32 cellular contexts compared by ENCODE assay signal in the genomic region with DNA sequence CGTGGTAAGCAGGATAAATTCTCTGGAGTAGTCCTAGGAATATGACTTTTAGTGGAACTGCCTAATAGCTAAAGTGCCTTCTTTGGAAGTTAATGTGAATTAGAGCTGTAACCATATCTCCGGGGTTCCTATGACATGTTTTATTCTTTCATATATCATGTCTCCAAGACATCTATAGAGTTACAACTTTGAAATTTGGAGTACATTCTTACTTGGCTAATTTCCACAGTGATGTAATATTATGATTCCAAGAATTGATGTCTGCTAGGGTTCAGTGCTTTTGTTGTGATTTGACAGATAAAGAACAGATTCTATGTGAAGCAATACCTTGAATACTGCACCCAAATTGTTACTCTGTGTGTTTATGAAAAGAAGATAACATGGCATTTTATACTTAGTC.
"Had no signal": no experiment of that assay in that cellular context is flagged by ENCODE, and none has a peak within 500 bp of the region (broad histone marks: within the 10 kb centered on the region; RNA-seq: fewer than 3 reads in every experiment).

No MANE protein-coding gene starts in this region.

- H3K9me3 ChIP-seq: adrenal gland, ascending aorta had no signal

- H3K36me3 ChIP-seq: adrenal gland, ascending aorta, cardiac muscle cell had no signal

- H3K27ac ChIP-seq: adrenal gland, ascending aorta, cardiac muscle cell, VCaP had no signal

- H3K27me3 ChIP-seq: adrenal gland, ascending aorta, cardiac muscle cell had no signal

- H3K4me1 ChIP-seq: ascending aorta had no signal

- H3K4me3 ChIP-seq: adrenal gland, ascending aorta, cardiac muscle cell had no signal

- DNase-seq: activated B cell treated with CpG ODN at 0.5 μM for 24 hours; activated CD4-positive, alpha-beta memory T cell treated with anti-CD3 and anti-CD28 coated beads for 36 hours; activated CD4-positive, alpha-beta T cell treated with anti-CD3 and anti-CD28 coated beads for 4 hours; activated CD4-positive, alpha-beta T cell treated with anti-CD3 and anti-CD28 coated beads, Interleukin-2, amount 10 ng/mL, durations not matched to agents 24 days and 14 days; activated CD4-positive, alpha-beta T cell treated with anti-CD3 and anti-CD28 coated beads, Interleukin-2, amount 50 U/mL, for 1 hour; activated CD4-positive, alpha-beta T cell treated with anti-CD3 and anti-CD28 coated beads, Interleukin-2, amount 50 U/mL, for 4 hours; activated CD4-positive, CD25-positive, alpha-beta regulatory T cell treated with anti-CD3 and anti-CD28 coated beads, Interleukin-2, amount 50 U/mL, for 72 hours; activated CD8-positive, alpha-beta memory T cell treated with anti-CD3 and anti-CD28 coated beads, Interleukin-2, amount 50 U/mL, for 4 hours; activated CD8-positive, alpha-beta T cell treated with anti-CD3 and anti-CD28 coated beads for 36 hours; activated effector memory CD4-positive, alpha-beta T cell treated with anti-CD3 and anti-CD28 coated beads, Interleukin-2, amount 50 U/mL, for 16 hours; activated gamma-delta T cell treated with Interleukin-2 at 50 U/mL for 16 hours; activated naive CD4-positive, alpha-beta T cell; activated naive CD4-positive, alpha-beta T cell treated with anti-CD3 and anti-CD28 coated beads for 36 hours; activated naive CD4-positive, alpha-beta T cell treated with anti-CD3 and anti-CD28 coated beads, Interleukin-2, amount 50 U/mL, for 16 hours; activated naive CD8-positive, alpha-beta T cell treated with anti-CD3 and anti-CD28 coated beads for 36 hours; activated T-cell treated with anti-CD3 and anti-CD28 coated beads for 4 hours; activated T-cell treated with anti-CD3 and anti-CD28 coated beads, Interleukin-2, amount 50 U/mL, for 1 hour; activated T-cell treated with anti-CD3 and anti-CD28 coated beads, Interleukin-2, amount 50 U/mL, for 4 hours; activated T-cell treated with anti-CD3 and anti-CD28 coated beads, Interleukin-2, amount 50 U/mL, for 72 hours; adrenal gland; amygdala; anterior cingulate cortex; caudate nucleus; cerebellar nuclear complex; T-helper 1 cell; T-helper 2 cell; T-helper 9 cell had no signal

- ATAC-seq: activated CD8-positive, alpha-beta T cell treated with anti-CD3 and anti-CD28 coated beads for 36 hours; activated naive CD4-positive, alpha-beta T cell treated with anti-CD3 and anti-CD28 coated beads, Interleukin-2, amount 50 U/mL, for 72 hours; activated T-cell treated with anti-CD3 and anti-CD28 coated beads, Interleukin-2, amount 50 U/mL, for 4 hours; activated T-cell treated with anti-CD3 and anti-CD28 coated beads, Interleukin-2, amount 50 U/mL, for 72 hours; activated T-helper 17 cell treated with anti-CD3 and anti-CD28 coated beads, Interleukin-2, amount 50 U/mL, for 72 hours had no signal
